Comparison of ENCODE assay signal across 10 cellular contexts in genomic region chr21:44508426-44508710, GRCh38. TPM values are rescaled to one million over a fixed set of nuclear protein-coding genes. Genes with fewer than 3 reads are reported as not detected.
"Had no signal": no experiment of that assay in that cellular context is flagged by ENCODE, and none has a peak within 500 bp of the region (broad histone marks: within the 10 kb centered on the region; RNA-seq: fewer than 3 reads in every experiment).

No MANE protein-coding gene starts in this region.

- H3K36me3 ChIP-seq: HAP-1 had no signal

- H3K4me3 Mint-ChIP-seq: HFFc6, IgD-negative memory B cell had no signal

- ATAC-seq: HCT116 had no signal

- H3K9ac ChIP-seq: GM23248 had no signal

- H3K27ac ChIP-seq: GM23248, HL-60 had no signal

- H3K9me3 Mint-ChIP-seq: IgD-negative memory B cell had no signal

- H3K36me3 Mint-ChIP-seq: IgD-negative memory B cell had no signal

- DNase-seq: GM23248, GOT3, HFFc6, KBM-7 had no signal

- H2AFZ ChIP-seq: GM23248 had no signal

- H3K4me1 ChIP-seq: HAP-1 had no signal

- H3K4me3 ChIP-seq: GM23248, HAP-1 had no signal

- H3K27ac Mint-ChIP-seq: HFFc6 had no signal

- H3K9me3 ChIP-seq: HAP-1 had no signal

RNA-seq across cellular contexts. Expression of gene KRTAP10-1, which starts 31.6 kb away (rescaled TPM):
- total RNA-seq: GM23248, H4, HFFc6, HT1080 had no signal
- polyA plus RNA-seq: GM23248, IgD-negative memory B cell had no signal

RNA-seq across cellular contexts. Expression of gene KRTAP10-2, which starts 42.9 kb away (rescaled TPM):
- total RNA-seq: GM23248, H4, HFFc6, HT1080 had no signal
- polyA plus RNA-seq: GM23248, IgD-negative memory B cell had no signal

RNA-seq across cellular contexts. Expression of gene KRTAP10-3, which starts 50.2 kb away (rescaled TPM):
- total RNA-seq: GM23248, H4, HFFc6, HT1080 had no signal
- polyA plus RNA-seq: GM23248, IgD-negative memory B cell had no signal

RNA-seq across cellular contexts. Expression of gene LRRC3, which starts 53.1 kb away (rescaled TPM):
- total RNA-seq: HFFc6, HT1080 had no signal
